10 cellular contexts compared by ENCODE assay signal in the genomic region with DNA sequence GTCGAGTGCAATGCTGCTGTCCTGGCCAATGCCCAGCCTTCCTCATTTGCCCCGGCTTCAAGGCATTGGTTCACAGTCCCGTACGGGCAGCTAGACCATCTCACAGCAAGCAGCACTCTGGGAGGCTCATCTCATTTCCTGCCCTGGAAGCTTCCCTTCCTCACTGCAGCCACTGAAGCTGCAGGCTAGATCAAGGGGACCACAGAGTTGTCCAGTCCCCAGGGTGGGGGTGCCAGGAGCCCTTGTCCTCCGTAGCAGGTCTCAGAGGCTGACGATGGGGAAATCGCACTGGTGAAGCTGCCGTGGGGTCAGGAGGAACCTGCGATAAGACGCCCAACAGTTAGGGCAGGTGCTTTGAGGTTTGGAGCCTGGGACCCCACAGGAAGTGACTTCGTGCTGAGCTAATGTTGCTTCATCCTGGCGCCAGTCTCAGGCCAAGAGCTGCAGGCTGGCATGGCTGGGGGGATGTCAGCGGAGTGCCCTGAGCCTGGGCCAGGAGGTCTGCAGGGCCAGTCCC. TPM values are rescaled to one million over a fixed set of nuclear protein-coding genes. Genes with fewer than 3 reads are reported as not detected.
A peak's percentile ranks its signal among the peaks of the same experiment; 100 is the strongest.
DNase-seq lines count a peak whose midpoint lies in the region; ATAC-seq and TF ChIP-seq lines count a peak whose summit lies in the region.
"Had no signal": no experiment of that assay in that cellular context is flagged by ENCODE, and none has a peak within 500 bp of the region (broad histone marks: within the 10 kb centered on the region; RNA-seq: fewer than 3 reads in every experiment).

A gene with protein sequence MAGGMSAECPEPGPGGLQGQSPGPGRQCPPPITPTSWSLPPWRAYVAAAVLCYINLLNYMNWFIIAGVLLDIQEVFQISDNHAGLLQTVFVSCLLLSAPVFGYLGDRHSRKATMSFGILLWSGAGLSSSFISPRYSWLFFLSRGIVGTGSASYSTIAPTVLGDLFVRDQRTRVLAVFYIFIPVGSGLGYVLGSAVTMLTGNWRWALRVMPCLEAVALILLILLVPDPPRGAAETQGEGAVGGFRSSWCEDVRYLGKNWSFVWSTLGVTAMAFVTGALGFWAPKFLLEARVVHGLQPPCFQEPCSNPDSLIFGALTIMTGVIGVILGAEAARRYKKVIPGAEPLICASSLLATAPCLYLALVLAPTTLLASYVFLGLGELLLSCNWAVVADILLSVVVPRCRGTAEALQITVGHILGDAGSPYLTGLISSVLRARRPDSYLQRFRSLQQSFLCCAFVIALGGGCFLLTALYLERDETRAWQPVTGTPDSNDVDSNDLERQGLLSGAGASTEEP (plus strand): TSS at position 426 of the 517 bp plus-strand sequence. CDS start 28 bp downstream, at position 454.

- H3K27ac Mint-ChIP-seq in CD4-positive, alpha-beta memory T cell: peak within 1 kb of the TSS in 3 of 7 donors; percentile 24 to 70 (median 52)
- H3K27ac Mint-ChIP-seq in chondrocyte (ENCODE audit: unreplicated experiment): no peak within 1 kb of the TSS

- H3K4me1 Mint-ChIP-seq in CD4-positive, alpha-beta memory T cell: peaks cover 12 to 31% (median 21%) of the 10 kb centered on the region in 4 donors
- no peaks in the 10 kb centered on the region for H3K4me1 Mint-ChIP-seq in chondrocyte (ENCODE audit: low read depth)

- H3K4me3 ChIP-seq in CD4-positive, alpha-beta memory T cell (ENCODE audit: low read length in 2 of 2): peak within 1 kb of the TSS in 1 of 2 donors; percentile 32
- peak within 1 kb of the TSS; percentile 4 for H3K4me3 ChIP-seq in mononuclear cell (ENCODE audit: low read length)
- H3K4me3 ChIP-seq: pancreas had no signal

- H3K36me3 ChIP-seq in CD4-positive, alpha-beta memory T cell (ENCODE audit: insufficient read depth, low read length): no peaks in the 10 kb centered on the region
- H3K36me3 ChIP-seq: pancreas had no signal

- peak in 3 of 5 donors; percentile 13 to 18 (median 17) for DNase-seq in CD4-positive, alpha-beta memory T cell
- DNase-seq in NCI-H226 (peak; percentile 32), T-helper 9 cell (no peak), chondrocyte (ENCODE audit: low spot score) (no peak)
- DNase-seq in activated CD8-positive, alpha-beta memory T cell treated with anti-CD3 and anti-CD28 coated beads, Interleukin-2, amount 50 U/mL, for 48 hours: peak; percentile 76
- DNase-seq: pancreas had no signal

- H3K27ac ChIP-seq in CD4-positive, alpha-beta memory T cell (ENCODE audit: low read depth, low read length): no peak within 1 kb of the TSS
- H3K27ac ChIP-seq: pancreas had no signal

- intact Hi-C loops in CD4-positive, alpha-beta memory T cell (cut with micrococcal nuclease): no loop called here

- H3K27me3 Mint-ChIP-seq in CD4-positive, alpha-beta memory T cell: no peaks in the 10 kb centered on the region
- peaks cover 8% of the 10 kb centered on the region for H3K27me3 Mint-ChIP-seq in chondrocyte (ENCODE audit: low read depth)

- H3K4me1 ChIP-seq in CD4-positive, alpha-beta memory T cell (ENCODE audit: insufficient read depth, low read length): peaks cover 13% of the 10 kb centered on the region
- H3K4me1 ChIP-seq in mononuclear cell (ENCODE audit: insufficient read depth, low read length): peaks cover 56% of the 10 kb centered on the region
- H3K4me1 ChIP-seq: pancreas had no signal

- no peaks in the 10 kb centered on the region for H3K9me3 ChIP-seq in CD4-positive, alpha-beta memory T cell (ENCODE audit: control insufficient read depth in 1 of 2, low read length in 2 of 2)
- H3K9me3 ChIP-seq in mononuclear cell (ENCODE audit: low read depth, low read length): no peaks in the 10 kb centered on the region
- H3K9me3 ChIP-seq: pancreas had no signal

- POLR2A ChIA-PET in CD4-positive, alpha-beta memory T cell (lab: Charles Lee; ENCODE audit: partially characterized antibody): interaction anchor here (0.5 to 0.8 kb wide), 2 partner anchors 65 to 270 kb away, joined by 3 to 4 read pairs; a partner anchor contains a TSS

- H3K27me3 ChIP-seq in CD4-positive, alpha-beta memory T cell (ENCODE audit: insufficient read depth, low read length): no peaks in the 10 kb centered on the region
- H3K27me3 ChIP-seq in mononuclear cell (ENCODE audit: insufficient read depth, low read length): no peaks in the 10 kb centered on the region
- H3K27me3 ChIP-seq: pancreas had no signal

- CTCF ChIA-PET in CD4-positive, alpha-beta memory T cell (lab: Charles Lee; ENCODE audit: partially characterized antibody): interaction anchor here (0.9 to 2.0 kb wide), 7 partner anchors 13 to 234 kb away, joined by 3 to 7 read pairs (median 3); no protein-coding TSS in a partner anchor

- H3K36me3 Mint-ChIP-seq in CD4-positive, alpha-beta memory T cell: no peaks in the 10 kb centered on the region
- no peaks in the 10 kb centered on the region for H3K36me3 Mint-ChIP-seq in chondrocyte (ENCODE audit: low read depth)

- peak within 1 kb of the TSS in 7 of 8 donors; percentile 5 to 71 (median 47) for H3K4me3 Mint-ChIP-seq in CD4-positive, alpha-beta memory T cell
- H3K4me3 Mint-ChIP-seq in chondrocyte (ENCODE audit: unreplicated experiment): no peak within 1 kb of the TSS

- TF ChIP-seq CTCF in chondrocyte (IDR thresholded peaks at IDR 0.05): no peak

- H3K9me3 Mint-ChIP-seq in CD4-positive, alpha-beta memory T cell: peaks cover 0 to 2% (median 0%) of the 10 kb centered on the region in 8 donors
- no peaks in the 10 kb centered on the region for H3K9me3 Mint-ChIP-seq in chondrocyte (ENCODE audit: low read depth)

- no peak for ATAC-seq in GM21737 (IDR thresholded peaks at IDR 0.05; ENCODE audit: unreplicated experiment)
- ATAC-seq in HG02642 (IDR thresholded peaks at IDR 0.05; ENCODE audit: poor library complexity, unreplicated experiment): no peak

RNA-seq across cellular contexts. Expression of the gene that starts here (rescaled TPM):
- 1 to 10 TPM; 1.6 to 2.0 TPM for total RNA-seq in CD4-positive, alpha-beta memory T cell
- 1 to 10 TPM; 4.8 to 5.9 TPM for polyA plus RNA-seq in CD4-positive, alpha-beta memory T cell
- total RNA-seq in mononuclear cell (2.5 TPM), chondrocyte (not detected in 3 replicates)
- total RNA-seq: MCF 10A had no signal

Comparison
In these comparisons a context has a peak if more than half of its experiments do, and no peak if none do; other contexts are left out.
1. DNase-seq: peak in CD4-positive, alpha-beta memory T cell (3 of 5), NCI-H226 (single experiment) and activated CD8-positive, alpha-beta memory T cell treated with anti-CD3 and anti-CD28 coated beads, Interleukin-2, amount 50 U/mL, for 48 hours (single experiment); none in T-helper 9 cell (single experiment) and chondrocyte (single experiment).